Comparison of ENCODE assay signal across 8 cellular contexts in genomic region chr1:110336300-110337039, GRCh38. TPM values are rescaled to one million over a fixed set of nuclear protein-coding genes. Genes with fewer than 3 reads are reported as not detected.
DNase-seq lines count a peak whose midpoint lies in the region; ATAC-seq and TF ChIP-seq lines count a peak whose summit lies in the region.

No MANE protein-coding gene starts in this region.

- H4K12ac ChIP-seq in trophoblast cell (ENCODE audit: low read depth, low read length): no peak overlapping the region

- H3K4ac ChIP-seq in trophoblast cell (ENCODE audit: low read depth, low read length): no peak overlapping the region

- no peak for TF ChIP-seq CTCF in gastrocnemius medialis (IDR thresholded peaks at IDR 0.05 in 4 of 5, conservative IDR thresholded peaks at IDR 0.05 in 1 of 5)

- H3K36me3 ChIP-seq in trophoblast cell (ENCODE audit: control insufficient read depth in 1 of 2, insufficient read depth in 2 of 2, low read length in 2 of 2): peaks cover 9% of the 10 kb centered on the region in 2 experiments
- peaks cover 0 to 5% of the 10 kb centered on the region in 2 donors for H3K36me3 ChIP-seq in gastrocnemius medialis

- H2BK12ac ChIP-seq in trophoblast cell (ENCODE audit: low read length): peak overlapping the region; percentile 47

- peak overlapping the region; percentile 85 for H3K27ac Mint-ChIP-seq in activated CD4-positive, alpha-beta T cell treated with anti-CD3 and anti-CD28 coated beads for 36 hours
- H3K27ac Mint-ChIP-seq in activated naive CD8-positive, alpha-beta T cell treated with anti-CD3 and anti-CD28 coated beads, Interleukin-2, amount 10 ng/mL, durations not matched to agents 7 days and 5 days: peak overlapping the region; percentile 86

- CTCF ChIA-PET in activated CD4-positive, alpha-beta T cell treated with anti-CD3 and anti-CD28 coated beads for 36 hours (lab: Charles Lee): interaction anchor here (0.6 to 9.2 kb wide), 12 partner anchors 18 to 139 kb away, joined by 3 to 137 read pairs (median 4); partner anchors contain the start of gene KCNC4

- no peak overlapping the region for H3K18ac ChIP-seq in trophoblast cell (ENCODE audit: low read length)

- H3K79me2 ChIP-seq in trophoblast cell (ENCODE audit: control insufficient read depth, insufficient read depth, low read length, poor library complexity): peaks cover 29% of the 10 kb centered on the region

- no peak for ATAC-seq in activated CD4-positive, alpha-beta T cell treated with anti-CD3 and anti-CD28 coated beads for 36 hours
- ATAC-seq in activated naive CD8-positive, alpha-beta T cell treated with anti-CD3 and anti-CD28 coated beads, Interleukin-2, amount 10 ng/mL, durations not matched to agents 7 days and 5 days (ENCODE audit: low read depth): no peak
- ATAC-seq in gastrocnemius medialis: no peak

- no CpG with 5 or more reads among the region's 1 CpG for WGBS in trophoblast cell (ENCODE audit: extremely low coverage, insufficient coverage, insufficient read length)

- no peak overlapping the region for H3K9ac ChIP-seq in trophoblast cell (ENCODE audit: low read length)

- no peaks in the 10 kb centered on the region for H3K9me3 Mint-ChIP-seq in activated CD4-positive, alpha-beta T cell treated with anti-CD3 and anti-CD28 coated beads for 36 hours (ENCODE audit: low read depth)
- H3K9me3 Mint-ChIP-seq in activated naive CD8-positive, alpha-beta T cell treated with anti-CD3 and anti-CD28 coated beads, Interleukin-2, amount 10 ng/mL, durations not matched to agents 7 days and 5 days: no peaks in the 10 kb centered on the region

- peaks cover 18% of the 10 kb centered on the region for H3K36me3 Mint-ChIP-seq in activated CD4-positive, alpha-beta T cell treated with anti-CD3 and anti-CD28 coated beads for 36 hours (ENCODE audit: low read depth)
- H3K36me3 Mint-ChIP-seq in activated naive CD8-positive, alpha-beta T cell treated with anti-CD3 and anti-CD28 coated beads, Interleukin-2, amount 10 ng/mL, durations not matched to agents 7 days and 5 days: peaks cover 18% of the 10 kb centered on the region

- H3K27me3 Mint-ChIP-seq in activated CD4-positive, alpha-beta T cell treated with anti-CD3 and anti-CD28 coated beads for 36 hours: no peaks in the 10 kb centered on the region
- no peaks in the 10 kb centered on the region for H3K27me3 Mint-ChIP-seq in activated naive CD8-positive, alpha-beta T cell treated with anti-CD3 and anti-CD28 coated beads, Interleukin-2, amount 10 ng/mL, durations not matched to agents 7 days and 5 days

- H3K4me1 Mint-ChIP-seq in activated CD4-positive, alpha-beta T cell treated with anti-CD3 and anti-CD28 coated beads for 36 hours: peaks cover 24% of the 10 kb centered on the region
- H3K4me1 Mint-ChIP-seq in activated naive CD8-positive, alpha-beta T cell treated with anti-CD3 and anti-CD28 coated beads, Interleukin-2, amount 10 ng/mL, durations not matched to agents 7 days and 5 days: peaks cover 26% of the 10 kb centered on the region

- H3K79me1 ChIP-seq in trophoblast cell (ENCODE audit: low read length): peaks cover 21% of the 10 kb centered on the region

- TF ChIP-seq POLR2A in gastrocnemius medialis (IDR thresholded peaks at IDR 0.05): no peak

- H3K9me3 ChIP-seq in trophoblast cell (ENCODE audit: insufficient read depth, low read depth, low read length) (no peaks in the 10 kb centered on the region), gastrocnemius medialis (no peaks in the 10 kb centered on the region)

- H2BK5ac ChIP-seq in trophoblast cell (ENCODE audit: low read depth, low read length, poor library complexity): peak overlapping the region; percentile 83

- H4K8ac ChIP-seq in trophoblast cell (ENCODE audit: low read depth, low read length): no peak overlapping the region

- H3K27ac ChIP-seq in trophoblast cell (ENCODE audit: low read depth, low read length): peak overlapping the region; percentile 55
- peak overlapping the region in 2 of 4 donors; percentile 93 to 99 for H3K27ac ChIP-seq in gastrocnemius medialis

- H3K4me1 ChIP-seq in trophoblast cell (ENCODE audit: control insufficient read depth in 1 of 2, insufficient read depth in 2 of 2, low read length in 2 of 2) (peaks cover 18 to 22% of the 10 kb centered on the region in 2 experiments), gastrocnemius medialis (peaks cover 21 to 26% of the 10 kb centered on the region in 2 donors)

- POLR2A ChIA-PET in activated CD4-positive, alpha-beta T cell treated with anti-CD3 and anti-CD28 coated beads for 36 hours (lab: Charles Lee): interaction anchor here (0.7 to 3.2 kb wide), 2 partner anchors 44 to 128 kb away, joined by 3 to 35 read pairs; partner anchors contain the start of gene KCNC4
- POLR2A ChIA-PET in activated naive CD8-positive, alpha-beta T cell treated with anti-CD3 and anti-CD28 coated beads, Interleukin-2, amount 10 ng/mL, durations not matched to agents 7 days and 5 days (lab: Charles Lee): interaction anchor here (4.2 to 5.2 kb wide), 3 partner anchors 13 to 127 kb away, joined by 41 to 100 read pairs (median 56); partner anchors contain the start of genes KCNC4 and LAMTOR5

- no peak overlapping the region for H2BK120ac ChIP-seq in trophoblast cell (ENCODE audit: insufficient read depth, low read length, poor library complexity)

- intact Hi-C loops in activated CD4-positive, alpha-beta T cell treated with anti-CD3 and anti-CD28 coated beads for 36 hours (cut with DNase I, micrococcal nuclease): loop anchor here (5.0 to 10.0 kb wide), 4 partner anchors 126 to 1122 kb away; partner anchors contain the start of genes PSMA5 (in 1 of the 2) and SARS1 (in 1 of the 2)
- intact Hi-C loops in gastrocnemius medialis (cut with DNase I; ENCODE audit: low total_unique reads): loop anchor here (10.0 kb wide), 1 partner anchor 342 kb away; no protein-coding TSS in a partner anchor

- no peak overlapping the region for H2AFZ ChIP-seq in trophoblast cell (ENCODE audit: insufficient read depth, low read length, poor library complexity)

- no peak for DNase-seq in activated CD4-positive, alpha-beta T cell treated with anti-CD3 and anti-CD28 coated beads for 36 hours
- DNase-seq in activated CD4-positive, alpha-beta T cell treated with anti-CD3 and anti-CD28 coated beads, Interleukin-2, amount 50 U/mL, for 4 hours: no peak
- DNase-seq in M059J (ENCODE audit: low read depth) (peak; percentile 91), trophoblast cell (peak; percentile 86 to 89), foreskin melanocyte (no peak), gastrocnemius medialis (no peak), NCI-H1048 (lab: John Stamatoyannopoulos, UW) (no peak)
- no peak for DNase-seq in activated naive CD8-positive, alpha-beta T cell treated with anti-CD3 and anti-CD28 coated beads, Interleukin-2, amount 10 ng/mL, durations not matched to agents 7 days and 5 days

- peak overlapping the region; percentile 68 for H3K4me3 Mint-ChIP-seq in activated CD4-positive, alpha-beta T cell treated with anti-CD3 and anti-CD28 coated beads for 36 hours
- H3K4me3 Mint-ChIP-seq in activated naive CD8-positive, alpha-beta T cell treated with anti-CD3 and anti-CD28 coated beads, Interleukin-2, amount 10 ng/mL, durations not matched to agents 7 days and 5 days: peak overlapping the region; percentile 74

- H3K4me3 ChIP-seq in trophoblast cell (ENCODE audit: low read depth, low read length) (no peak overlapping the region), gastrocnemius medialis (no peak overlapping the region)

- H2AK5ac ChIP-seq in trophoblast cell (ENCODE audit: low read length): no peak overlapping the region

- no peak overlapping the region for H3K23ac ChIP-seq in trophoblast cell (ENCODE audit: low read length)

- no peak overlapping the region for H3K4me2 ChIP-seq in trophoblast cell (ENCODE audit: low read length)

- no peaks in the 10 kb centered on the region for H3K27me3 ChIP-seq in trophoblast cell (ENCODE audit: insufficient read depth, low read length)
- no peaks in the 10 kb centered on the region for H3K27me3 ChIP-seq in gastrocnemius medialis

- H4K91ac ChIP-seq in trophoblast cell (ENCODE audit: low read depth, low read length): no peak overlapping the region

- in situ Hi-C loops in gastrocnemius medialis (cut with MboI; ENCODE audit: low sequenced_read_pairs in 4 of 4): loop anchor here in 3 of 4 donors (5.0 to 25.0 kb wide), 4 partner anchors 71 to 299 kb away; partner anchors contain the start of genes LAMTOR5 (in 1 of the 3) and STRIP1 (in 1 of the 3)

- H3K14ac ChIP-seq in trophoblast cell (ENCODE audit: low read length): no peak overlapping the region

RNA-seq across cellular contexts. Expression of gene RBM15, which starts 2.7 kb away (rescaled TPM):
- 10 to 100 TPM; 60.7 to 63.2 TPM for total RNA-seq in activated CD4-positive, alpha-beta T cell treated with anti-CD3 and anti-CD28 coated beads for 36 hours
- 20.9 and 35.8 TPM in 2 replicates for total RNA-seq in M059J (2014; rRNA removed; shearing (Covaris generic))
- 10 to 100 TPM; 80.3 to 80.6 TPM for total RNA-seq in activated naive CD8-positive, alpha-beta T cell treated with anti-CD3 and anti-CD28 coated beads, Interleukin-2, amount 10 ng/mL, durations not matched to agents 7 days and 5 days
- polyA plus RNA-seq in trophoblast cell (2013): 11.4 and 11.5 TPM in 2 replicates
- total RNA-seq in gastrocnemius medialis: 10 to 100 TPM; 27.8 to 44.9 (median 30.2) TPM

RNA-seq across cellular contexts. Expression of gene SLC16A4, which starts 54.4 kb away (rescaled TPM):
- under 1 TPM; 0.14 to 0.44 TPM for total RNA-seq in activated CD4-positive, alpha-beta T cell treated with anti-CD3 and anti-CD28 coated beads for 36 hours
- total RNA-seq in M059J (2014; rRNA removed; shearing (Covaris generic)): 30.0 and 47.6 TPM in 2 replicates
- total RNA-seq in activated naive CD8-positive, alpha-beta T cell treated with anti-CD3 and anti-CD28 coated beads, Interleukin-2, amount 10 ng/mL, durations not matched to agents 7 days and 5 days: under 1 TPM; 0.23 to 0.33 TPM
- 3.6 and 3.7 TPM in 2 replicates for polyA plus RNA-seq in trophoblast cell (2013)
- 1 to 10 TPM; 1.2 to 3.5 (median 2.9) TPM for total RNA-seq in gastrocnemius medialis

Comparison
In these comparisons a context has a peak if more than half of its experiments do, and no peak if none do; other contexts are left out.
1. DNase-seq: peak in M059J (single experiment) and trophoblast cell (2 of 2); none in activated CD4-positive, alpha-beta T cell treated with anti-CD3 and anti-CD28 coated beads for 36 hours (single experiment), activated CD4-positive, alpha-beta T cell treated with anti-CD3 and anti-CD28 coated beads, Interleukin-2, amount 50 U/mL, for 4 hours (0 of 2), activated naive CD8-positive, alpha-beta T cell treated with anti-CD3 and anti-CD28 coated beads, Interleukin-2, amount 10 ng/mL, durations not matched to agents 7 days and 5 days (single experiment), foreskin melanocyte (single experiment), gastrocnemius medialis (0 of 2) and NCI-H1048 (single experiment).